In genomic region chr17:35879748-35880654, GRCh38 we compare ENCODE assay signal across 1 cellular context.
TF ChIP-seq lines count a peak whose summit lies in the region.

Gene CCL5, minus strand, starts transcription at chr17:35880360.

TF ChIP-seq in GM23338, 12 proteins besides CTCF, POLR2A, EP300 and RAD21:
- TF ChIP-seq ZNF462 (CRISPR knock-in tag; IDR thresholded peaks at IDR 0.05) (no peak), REST (IDR thresholded peaks at IDR 0.05; ENCODE audit: unreplicated experiment) (no peak), POLR2AphosphoS5 (IDR thresholded peaks at IDR 0.05; ENCODE audit: low read depth) (no peak), ETS1 (IDR thresholded peaks at IDR 0.05) (no peak), ZNF114 (CRISPR knock-in tag; IDR thresholded peaks at IDR 0.05) (no peak), JUNB (IDR thresholded peaks at IDR 0.05; ENCODE audit: unreplicated experiment) (no peak), CREB1 (CRISPR knock-in tag; IDR thresholded peaks at IDR 0.05; ENCODE audit: low read depth) (no peak), STAT1 (IDR thresholded peaks at IDR 0.05; ENCODE audit: unreplicated experiment) (no peak), NANOG (IDR thresholded peaks at IDR 0.05; ENCODE audit: borderline replicate concordance) (no peak), EZH2 (IDR thresholded peaks at IDR 0.05; ENCODE audit: low read depth, unreplicated experiment) (no peak), EZH2phosphoT487 (IDR thresholded peaks at IDR 0.05; ENCODE audit: unreplicated experiment) (no peak), ZNF331 (CRISPR knock-in tag; IDR thresholded peaks at IDR 0.05; ENCODE audit: low read depth) (no peak)
